In genomic region chr10:102853944-102854694, GRCh38 we compare ENCODE assay signal across 8 cellular contexts. TPM values are rescaled to one million over a fixed set of nuclear protein-coding genes. Genes with fewer than 3 reads are reported as not detected.
DNase-seq lines count a peak whose midpoint lies in the region; ATAC-seq, FAIRE-seq and TF ChIP-seq lines count a peak whose summit lies in the region.

TSS of gene BORCS7 (plus strand) at chr10:102854259. CDS start at chr10:102854287, 28 bp downstream.

- in situ Hi-C loops in HepG2 (cut with HindIII; ENCODE audit: extremely low pct_ligation_motif_present, low pct_unique_long_range_greater_than_20kb): no loop called here

- H4K20me1 ChIP-seq in BLaER1 treated with 17β-estradiol and CSF1 and Interleukin-3, amounts not matched to agents 10 nM and 100 nM: peaks cover 0 to 15% (median 0%) of the 10 kb centered on the region in 11 experiments; a peak in 4 of 22 replicates
- H4K20me1 ChIP-seq in HepG2 (ENCODE audit: insufficient read depth, low read length): no peaks in the 10 kb centered on the region; the same call in 1 of the 2 replicates

- CTCF ChIA-PET in HepG2 (lab: Yijun Ruan, JAX; ENCODE audit: low intra/inter-chr PET ratio, low total read pairs): no interaction called here

- TSS peak; percentile 95 for BruUV-seq in HepG2 (replicated peaks; lab: Mats Ljungman, UMichigan)

- DNase-seq in NCI-H748 (lab: John Stamatoyannopoulos, UW; ENCODE audit: unreplicated experiment) (peak; percentile 95), dermis blood vessel endothelial cell (peak; percentile 98), HepG2 (ENCODE audit: low spot score) (peak; percentile 97)
- DNase-seq in activated CD4-positive, alpha-beta T cell treated with anti-CD3 and anti-CD28 coated beads, Interleukin-2, amount 50 U/mL, for 24 hours (ENCODE audit: low read depth in 1 of 2, low spot score in 1 of 2): peak; percentile 73 to 86
- peak; percentile 81 for DNase-seq in stimulated activated CD4-positive, alpha-beta T cell treated with anti-CD3 and anti-CD28 coated beads, Interleukin-4, amount 100 ng/mL, for 1 hour

- H3K9me3 ChIP-seq in BLaER1 treated with 17β-estradiol and CSF1 and Interleukin-3, amounts not matched to agents 10 nM and 100 nM (replicated peaks in 1 of 11): no peaks in the 10 kb centered on the region
- H3K9me3 ChIP-seq in HepG2 (ENCODE audit: low read length): no peaks in the 10 kb centered on the region

- no peaks in the 10 kb centered on the region for H3K27me3 ChIP-seq in BLaER1 treated with 17β-estradiol and CSF1 and Interleukin-3, amounts not matched to agents 10 nM and 100 nM
- no peaks in the 10 kb centered on the region for H3K27me3 ChIP-seq in HepG2 (ENCODE audit: control insufficient read depth in 1 of 2, insufficient read depth in 2 of 2, low read length in 2 of 2)

- no peak; the same call in 1 of the 2 replicates for TF ChIP-seq CTCF in HepG2 (CRISPR knock-in tag; IDR thresholded peaks at IDR 0.05)

- peaks cover 0 to under 1% (median 0%) of the 10 kb centered on the region in 11 experiments; a peak in 1 of 22 replicates for H3K36me3 ChIP-seq in BLaER1 treated with 17β-estradiol and CSF1 and Interleukin-3, amounts not matched to agents 10 nM and 100 nM
- no peaks in the 10 kb centered on the region for H3K36me3 ChIP-seq in HepG2 (replicated peaks in 1 of 2; ENCODE audit: control insufficient read depth in 1 of 2, insufficient read depth in 2 of 2, low read length in 2 of 2)

- WGBS in HepG2 (ENCODE audit: low lambda C conversion rate): 1% methylated on average over 41 of the region's 41 CpGs

- TF ChIP-seq EP300 in HepG2 (IDR thresholded peaks at IDR 0.05; ENCODE audit: low read depth in 2 of 2, low read length in 2 of 2) (no peak), HepG2 (CRISPR knock-in tag; IDR thresholded peaks at IDR 0.05; ENCODE audit: borderline replicate concordance) (peak; percentile 41; the same call in 1 of the 2 replicates)

- ATAC-seq in GM19351 (IDR thresholded peaks at IDR 0.05; ENCODE audit: unreplicated experiment) (peak; percentile 98), HG03521 (IDR thresholded peaks at IDR 0.05; ENCODE audit: unreplicated experiment) (peak; percentile 96), HepG2 (peak; percentile 92)

- peaks cover 27% of the 10 kb centered on the region for H3K79me2 ChIP-seq in HepG2 (ENCODE audit: insufficient read depth, low read length)

- peaks cover 15 to 27% (median 26%) of the 10 kb centered on the region in 10 experiments for H3K4me1 ChIP-seq in BLaER1 treated with 17β-estradiol and CSF1 and Interleukin-3, amounts not matched to agents 10 nM and 100 nM
- peaks cover 46% of the 10 kb centered on the region for H3K4me1 ChIP-seq in HepG2 (ENCODE audit: insufficient read depth, low read length)

- intact Hi-C loops in HepG2 (cut with micrococcal nuclease; ENCODE audit: unreplicated experiment): no loop called here

- POLR2A ChIA-PET in HepG2 (lab: Yijun Ruan, JAX): interaction anchor here (0.6 to 2.0 kb wide), 6 partner anchors 8 to 333 kb away, joined by 3 to 8 read pairs (median 4); partner anchors contain the start of genes AS3MT and CYP17A1

- FAIRE-seq in HepG2 (lab: Jason Lieb, UNC): peak; percentile 96

- H2AFZ ChIP-seq in HepG2 (ENCODE audit: low read length): peak within 1 kb of the TSS; percentile 97

- peak within 1 kb of the TSS; percentile 56 to 81 (median 72) for H3K4me3 ChIP-seq in BLaER1 treated with 17β-estradiol and CSF1 and Interleukin-3, amounts not matched to agents 10 nM and 100 nM
- peak within 1 kb of the TSS; percentile 83 to 97 (median 96) for H3K4me3 ChIP-seq in HepG2 (replicated peaks in 1 of 3; ENCODE audit: insufficient read depth in 1 of 3, low read depth in 2 of 3, low read length in 3 of 3)

- peak within 1 kb of the TSS; percentile 67 to 84 (median 79) for H3K4me2 ChIP-seq in BLaER1 treated with 17β-estradiol and CSF1 and Interleukin-3, amounts not matched to agents 10 nM and 100 nM
- peak within 1 kb of the TSS; percentile 76 for H3K4me2 ChIP-seq in HepG2 (ENCODE audit: low read depth, low read length)

- TF ChIP-seq POLR2A in HepG2 (IDR thresholded peaks at IDR 0.05; ENCODE audit: insufficient read depth in 1 of 2, low read depth in 2 of 2, low read length in 2 of 2): peak; percentile 83 to 87

- peak within 1 kb of the TSS; percentile 87 to 96 (median 94) for H3K27ac ChIP-seq in BLaER1 treated with 17β-estradiol and CSF1 and Interleukin-3, amounts not matched to agents 10 nM and 100 nM
- peak within 1 kb of the TSS; percentile 98 for H3K27ac ChIP-seq in HepG2 (ENCODE audit: extremely low read length, insufficient read depth, low read length)

- H3K9ac ChIP-seq in BLaER1 treated with 17β-estradiol and CSF1 and Interleukin-3, amounts not matched to agents 10 nM and 100 nM: peak within 1 kb of the TSS; percentile 83 to 96 (median 92)
- peak within 1 kb of the TSS; percentile 97 for H3K9ac ChIP-seq in HepG2 (ENCODE audit: insufficient read depth, low read depth, low read length)

- no peak for TF ChIP-seq RAD21 in HepG2 (CRISPR knock-in tag; IDR thresholded peaks at IDR 0.05)

TF ChIP-seq in HepG2, 621 proteins besides CTCF, POLR2A, EP300 and RAD21 (continues in another document):
- TF ChIP-seq CEBPZ (IDR thresholded peaks at IDR 0.05; ENCODE audit: low read length): no peak
- 0 out of 2 replicates have a peak, but pooled peaks have one; percentile 19 for TF ChIP-seq ZKSCAN1 (IDR thresholded peaks at IDR 0.05; ENCODE audit: low read length)
- TF ChIP-seq CBFB (CRISPR knock-in tag; IDR thresholded peaks at IDR 0.05): peak; percentile 80
- no peak for TF ChIP-seq ZNF83 (CRISPR knock-in tag; IDR thresholded peaks at IDR 0.05; ENCODE audit: borderline replicate concordance)
- no peak for TF ChIP-seq HNRNPUL1 (IDR thresholded peaks at IDR 0.05; ENCODE audit: low read depth, low read length)
- TF ChIP-seq PREB (CRISPR knock-in tag; IDR thresholded peaks at IDR 0.05): 0 out of 2 replicates have a peak, but pooled peaks have one; percentile 68
- TF ChIP-seq KAT7 (CRISPR knock-in tag; IDR thresholded peaks at IDR 0.05; ENCODE audit: borderline replicate concordance): peak; percentile 80; the same call in 1 of the 2 replicates
- peak; percentile 93 for TF ChIP-seq ZSCAN9 (CRISPR knock-in tag; IDR thresholded peaks at IDR 0.05; ENCODE audit: borderline replicate concordance)

RNA-seq across cellular contexts. Expression of gene BORCS7, which starts in this region (rescaled TPM):
- total RNA-seq in dermis blood vessel endothelial cell (39.0 and 42.9 TPM in 2 replicates), HepG2 (2016; rRNA removed; fragmentation: Illumina TruSeq; extraction: Trizol) (23.8 and 28.8 TPM in 2 replicates)
- total RNA-seq in HepG2 (2016; cell fraction: cytosol; rRNA removed; fragmentation: Illumina TruSeq; extraction: Trizol; ENCODE audit: low read depth): 3.8 and 4.1 TPM in 2 replicates
- total RNA-seq in HepG2 (2016; cell fraction: insoluble cytoplasmic fraction; rRNA removed; fragmentation: Illumina TruSeq; extraction: Trizol): 23.3 and 33.1 TPM in 2 replicates
- total RNA-seq in HepG2 (2016; cell fraction: membrane; rRNA removed; fragmentation: Illumina TruSeq; extraction: Trizol): 10.2 and 12.8 TPM in 2 replicates
- total RNA-seq in HepG2 (2016; cell fraction: nucleus; rRNA removed; fragmentation: Illumina TruSeq; extraction: Trizol): 12.8 and 13.6 TPM in 2 replicates
- 29.4 and 33.6 TPM in 2 replicates for polyA plus RNA-seq in HepG2 (2011; rRNA removed)
- 28.0 and 35.3 TPM in 2 replicates for polyA plus RNA-seq in HepG2 (2011; cell fraction: cytosol; rRNA removed)
- 12.6 and 16.4 TPM in 2 replicates for polyA plus RNA-seq in HepG2 (2011; cell fraction: nucleus; rRNA removed)
- 27.9 and 31.1 TPM in 2 replicates for polyA plus RNA-seq in HepG2 (2012)
- 5.4 and 5.8 TPM in 2 replicates for polyA plus RNA-seq in HepG2 (2016; cell fraction: cytosol; fragmentation: Illumina TruSeq; extraction: Trizol; ENCODE audit: low read depth)
- polyA plus RNA-seq in HepG2 (2016; cell fraction: insoluble cytoplasmic fraction; fragmentation: Illumina TruSeq; extraction: Trizol; ENCODE audit: low read depth): 32.6 and 40.5 TPM in 2 replicates
- 10.3 and 13.0 TPM in 2 replicates for polyA plus RNA-seq in HepG2 (2016; cell fraction: membrane; fragmentation: Illumina TruSeq; extraction: Trizol; ENCODE audit: low read depth)
- 19.0 and 22.2 TPM in 2 replicates for polyA plus RNA-seq in HepG2 (2016; cell fraction: nucleus; fragmentation: Illumina TruSeq; extraction: Trizol; ENCODE audit: insufficient read depth, low read depth)
- 9.9 and 17.1 TPM in 2 replicates for polyA minus RNA-seq in HepG2 (2011; rRNA and poly(A)+ RNA removed; ENCODE audit: low replicate concordance)
- 7.5 and 8.2 TPM in 2 replicates for polyA minus RNA-seq in HepG2 (2011; cell fraction: cytosol; rRNA and poly(A)+ RNA removed)
- polyA minus RNA-seq in HepG2 (2011; cell fraction: nucleus; rRNA and poly(A)+ RNA removed): 26.7 and 33.2 TPM in 2 replicates

Comparison
In these comparisons a context has a peak if more than half of its experiments do, and no peak if none do; other contexts are left out.
1. Peak in every context shown above with its lines: DNase-seq, ATAC-seq, H3K4me3 ChIP-seq and H3K27ac ChIP-seq.